Comparison of ENCODE assay signal across 19 cellular contexts in genomic region chr11:70478194-70478890, GRCh38.
"Had no signal": no experiment of that assay in that cellular context is flagged by ENCODE, and none has a peak within 500 bp of the region (broad histone marks: within the 10 kb centered on the region; RNA-seq: fewer than 3 reads in every experiment).

No MANE protein-coding gene starts in this region.

- H3K36me3 ChIP-seq: pancreas, thyroid gland had no signal

- H3K9me3 Mint-ChIP-seq: activated CD4-positive, alpha-beta memory T cell treated with anti-CD3 and anti-CD28 coated beads, Interleukin-2, amount 10 ng/mL, durations not matched to agents 7 days and 5 days; activated naive CD8-positive, alpha-beta T cell treated with anti-CD3 and anti-CD28 coated beads for 36 hours had no signal

- ATAC-seq: activated CD8-positive, alpha-beta memory T cell treated with anti-CD3 and anti-CD28 coated beads, Interleukin-2, amount 10 ng/mL, durations not matched to agents 7 days and 5 days; body of pancreas had no signal

- H3K27me3 Mint-ChIP-seq: activated CD4-positive, alpha-beta memory T cell treated with anti-CD3 and anti-CD28 coated beads, Interleukin-2, amount 10 ng/mL, durations not matched to agents 7 days and 5 days; activated naive CD8-positive, alpha-beta T cell treated with anti-CD3 and anti-CD28 coated beads for 36 hours had no signal

- H3K4me1 ChIP-seq: body of pancreas, pancreas had no signal

- DNase-seq: activated CD4-positive, alpha-beta memory T cell treated with anti-CD3 and anti-CD28 coated beads, Interleukin-2, amount 10 ng/mL, durations not matched to agents 7 days and 5 days; activated CD4-positive, alpha-beta T cell treated with anti-CD3 and anti-CD28 coated beads for 48 hours; activated CD4-positive, CD25-positive, alpha-beta regulatory T cell; activated CD8-positive, alpha-beta memory T cell treated with anti-CD3 and anti-CD28 coated beads, Interleukin-2, amount 10 ng/mL, durations not matched to agents 7 days and 5 days; activated naive CD4-positive, alpha-beta T cell; activated naive CD8-positive, alpha-beta T cell treated with anti-CD3 and anti-CD28 coated beads for 36 hours; amniotic stem cell; body of pancreas; central memory CD4-positive, alpha-beta T cell; effector CD8-positive, alpha-beta T cell; stimulated activated CD4-positive, alpha-beta T cell treated with anti-CD3 and anti-CD28 coated beads, Interleukin-12 subunit alpha, Interleukin-12 subunit beta, amount 100 ng/mL, for 4 hours; stimulated activated CD4-positive, alpha-beta T cell treated with anti-CD3 and anti-CD28 coated beads, Interleukin-1b, Interleukin-23, amount 100 ng/mL, for 48 hours; stimulated activated CD8-positive, alpha-beta memory T cell treated with anti-CD3 and anti-CD28 coated beads, Interleukin-4, amount 100 ng/mL, for 48 hours; stimulated activated naive CD4-positive, alpha-beta T cell; T-helper 1 cell; T-helper 9 cell; thyroid gland had no signal

- H3K4me1 Mint-ChIP-seq: activated CD4-positive, alpha-beta memory T cell treated with anti-CD3 and anti-CD28 coated beads, Interleukin-2, amount 10 ng/mL, durations not matched to agents 7 days and 5 days; activated CD8-positive, alpha-beta memory T cell treated with anti-CD3 and anti-CD28 coated beads, Interleukin-2, amount 10 ng/mL, durations not matched to agents 7 days and 5 days; activated naive CD8-positive, alpha-beta T cell treated with anti-CD3 and anti-CD28 coated beads for 36 hours had no signal

- H3K27ac Mint-ChIP-seq: activated CD4-positive, alpha-beta memory T cell treated with anti-CD3 and anti-CD28 coated beads, Interleukin-2, amount 10 ng/mL, durations not matched to agents 7 days and 5 days; activated CD8-positive, alpha-beta memory T cell treated with anti-CD3 and anti-CD28 coated beads, Interleukin-2, amount 10 ng/mL, durations not matched to agents 7 days and 5 days; activated naive CD8-positive, alpha-beta T cell treated with anti-CD3 and anti-CD28 coated beads for 36 hours had no signal

- H3K27me3 ChIP-seq: body of pancreas, esophagus muscularis mucosa, pancreas, thyroid gland had no signal

- H3K9me3 ChIP-seq: body of pancreas, esophagus muscularis mucosa, pancreas, thyroid gland had no signal

- H3K4me3 Mint-ChIP-seq: activated CD4-positive, alpha-beta memory T cell treated with anti-CD3 and anti-CD28 coated beads, Interleukin-2, amount 10 ng/mL, durations not matched to agents 7 days and 5 days; activated CD8-positive, alpha-beta memory T cell treated with anti-CD3 and anti-CD28 coated beads, Interleukin-2, amount 10 ng/mL, durations not matched to agents 7 days and 5 days; activated naive CD8-positive, alpha-beta T cell treated with anti-CD3 and anti-CD28 coated beads for 36 hours had no signal

- H3K27ac ChIP-seq: body of pancreas, esophagus muscularis mucosa, pancreas, thyroid gland had no signal

- H3K4me3 ChIP-seq: body of pancreas, esophagus muscularis mucosa, pancreas, thyroid gland had no signal

- H3K36me3 Mint-ChIP-seq: activated CD8-positive, alpha-beta memory T cell treated with anti-CD3 and anti-CD28 coated beads, Interleukin-2, amount 10 ng/mL, durations not matched to agents 7 days and 5 days; activated naive CD8-positive, alpha-beta T cell treated with anti-CD3 and anti-CD28 coated beads for 36 hours had no signal
